19 cellular contexts compared by ENCODE assay signal in genomic region chr3:125358923-125359322, GRCh38. TPM values are rescaled to one million over a fixed set of nuclear protein-coding genes. Genes with fewer than 3 reads are reported as not detected.
DNase-seq lines count a peak whose midpoint lies in the region; ATAC-seq and TF ChIP-seq lines count a peak whose summit lies in the region.
"Had no signal": no experiment of that assay in that cellular context is flagged by ENCODE, and none has a peak within 500 bp of the region (broad histone marks: within the 10 kb centered on the region; RNA-seq: fewer than 3 reads in every experiment).

No MANE protein-coding gene starts in this region.

- POLR2A ChIA-PET in CD4-positive, alpha-beta T cell (lab: Charles Lee), result interaction anchor here (3.6 kb wide), 1 partner anchor 16 kb away, joined by 41 read pairs; the partner anchor contains the start of gene ZNF148

- no peak overlapping the region for H3K27ac Mint-ChIP-seq in T-helper 2 cell treated with Interferon-gamma antibody and Interleukin-4, amounts not matched to agents 5 μg/mL and 100 μg/mL, for 36 hours
- H3K27ac Mint-ChIP-seq in CD4-positive, alpha-beta T cell, result peak overlapping the region; percentile 75
- peak overlapping the region in 3 of 6 donors; percentile 37 to 93 (median 82) for H3K27ac Mint-ChIP-seq in naive B cell
- H3K27ac Mint-ChIP-seq: endodermal cell, type B pancreatic cell had no signal

- intact Hi-C loops in CD4-positive, alpha-beta T cell (cut with DNase I, micrococcal nuclease), result loop anchor here in 1 of 2 experiments (5.0 kb wide), 1 partner anchor 47 kb away; no protein-coding TSS in a partner anchor

- ATAC-seq in CD4-positive, alpha-beta T cell (ENCODE audit: poor library complexity), result no peak
- ATAC-seq in naive B cell (ENCODE audit: low read depth in 2 of 2) (no peak), GM19351 (IDR thresholded peaks at IDR 0.05; ENCODE audit: unreplicated experiment) (no peak), GM19324 (IDR thresholded peaks at IDR 0.05; ENCODE audit: low FRiP score, unreplicated experiment) (no peak)

- no peaks in the 10 kb centered on the region for H3K27me3 ChIP-seq in CD4-positive, alpha-beta T cell (ENCODE audit: control insufficient read depth, insufficient read depth, low read length)
- H3K27me3 ChIP-seq: MG63, sigmoid colon had no signal

- peaks cover 6% of the 10 kb centered on the region for H3K36me3 Mint-ChIP-seq in T-helper 2 cell treated with Interferon-gamma antibody and Interleukin-4, amounts not matched to agents 5 μg/mL and 100 μg/mL, for 36 hours (ENCODE audit: low read depth)
- H3K36me3 Mint-ChIP-seq in CD4-positive, alpha-beta T cell (ENCODE audit: low read depth), result no peaks in the 10 kb centered on the region
- H3K36me3 Mint-ChIP-seq in naive B cell, result no peaks in the 10 kb centered on the region

- H3K9me3 ChIP-seq in CD4-positive, alpha-beta T cell (ENCODE audit: control insufficient read depth, low read length), result no peaks in the 10 kb centered on the region
- H3K9me3 ChIP-seq in SK-N-MC (ENCODE audit: low read depth, low read length), result peaks cover 3% of the 10 kb centered on the region; the same call in 1 of the 2 replicates
- H3K9me3 ChIP-seq: MG63, sigmoid colon had no signal

- H3K4me3 Mint-ChIP-seq in T-helper 2 cell treated with Interferon-gamma antibody and Interleukin-4, amounts not matched to agents 5 μg/mL and 100 μg/mL, for 36 hours, result peak overlapping the region; percentile 3
- peak overlapping the region; percentile 65 for H3K4me3 Mint-ChIP-seq in CD4-positive, alpha-beta T cell
- H3K4me3 Mint-ChIP-seq in naive B cell, result peak overlapping the region in 6 of 8 donors; percentile 5 to 93 (median 70)
- H3K4me3 Mint-ChIP-seq: endodermal cell, type B pancreatic cell had no signal

- H3K9ac ChIP-seq in SK-N-MC (ENCODE audit: insufficient read length), result no peak overlapping the region

- no peak for DNase-seq in T-helper 2 cell treated with Interferon-gamma antibody and Interleukin-4, amounts not matched to agents 5 μg/mL and 100 μg/mL, for 36 hours (ENCODE audit: low spot score)
- DNase-seq in T-helper 2 cell (no peak), SK-N-MC (ENCODE audit: low read depth, low spot score) (no peak), naive B cell (no peak), NCI-H146 treated with DMSO at 0.1 percent for 48 hours (lab: John Stamatoyannopoulos, UW; ENCODE audit: unreplicated experiment) (no peak)
- DNase-seq in CD4-positive, alpha-beta T cell, result no peak
- DNase-seq: activated CD4-positive, alpha-beta T cell treated with anti-CD3 and anti-CD28 coated beads for 1 hour; activated naive CD4-positive, alpha-beta T cell treated with anti-CD3 and anti-CD28 coated beads for 36 hours; C1 segment of cervical spinal cord; endodermal cell; glutamatergic neuron; HCEC 1CT; MG63; NCI-H146; sigmoid colon had no signal

- H3K27ac ChIP-seq in CD4-positive, alpha-beta T cell (ENCODE audit: low read depth, low read length), result no peak overlapping the region
- H3K27ac ChIP-seq in SK-N-MC, result peak overlapping the region; percentile 67
- H3K27ac ChIP-seq: sigmoid colon had no signal

- no peaks in the 10 kb centered on the region for H3K9me3 Mint-ChIP-seq in T-helper 2 cell treated with Interferon-gamma antibody and Interleukin-4, amounts not matched to agents 5 μg/mL and 100 μg/mL, for 36 hours
- no peaks in the 10 kb centered on the region for H3K9me3 Mint-ChIP-seq in CD4-positive, alpha-beta T cell
- H3K9me3 Mint-ChIP-seq in naive B cell, result no peaks in the 10 kb centered on the region
- H3K9me3 Mint-ChIP-seq: activated naive CD4-positive, alpha-beta T cell treated with anti-CD3 and anti-CD28 coated beads for 36 hours; endodermal cell; stimulated activated naive CD8-positive, alpha-beta T cell treated with anti-CD3 and anti-CD28 coated beads, Interleukin-15, Interleukin-2, amounts not matched to agents 100 ng/mL and 50 ng/mL, for 24 hours had no signal

- no peak for TF ChIP-seq CTCF in CD4-positive, alpha-beta T cell (IDR thresholded peaks at IDR 0.05)

- peaks cover 5% of the 10 kb centered on the region for H3K36me3 ChIP-seq in SK-N-MC (ENCODE audit: insufficient read depth, low read length)
- H3K36me3 ChIP-seq: sigmoid colon had no signal

- peaks cover 30% of the 10 kb centered on the region for H3K4me1 Mint-ChIP-seq in T-helper 2 cell treated with Interferon-gamma antibody and Interleukin-4, amounts not matched to agents 5 μg/mL and 100 μg/mL, for 36 hours (ENCODE audit: low read depth)
- H3K4me1 Mint-ChIP-seq in CD4-positive, alpha-beta T cell (ENCODE audit: low read depth), result peaks cover 82% of the 10 kb centered on the region
- H3K4me1 Mint-ChIP-seq in naive B cell, result peaks cover 57 to 82% (median 70%) of the 10 kb centered on the region in 3 donors
- H3K4me1 Mint-ChIP-seq: endodermal cell had no signal

- CTCF ChIA-PET in CD4-positive, alpha-beta T cell (lab: Charles Lee), result interaction anchor here (1.6 kb wide), 1 partner anchor 10 kb away, joined by 5 read pairs; no protein-coding TSS in a partner anchor

- no peaks in the 10 kb centered on the region for H3K27me3 Mint-ChIP-seq in T-helper 2 cell treated with Interferon-gamma antibody and Interleukin-4, amounts not matched to agents 5 μg/mL and 100 μg/mL, for 36 hours (ENCODE audit: low read depth)
- no peaks in the 10 kb centered on the region for H3K27me3 Mint-ChIP-seq in CD4-positive, alpha-beta T cell
- H3K27me3 Mint-ChIP-seq in naive B cell, result no peaks in the 10 kb centered on the region
- H3K27me3 Mint-ChIP-seq: stimulated activated naive CD8-positive, alpha-beta T cell treated with anti-CD3 and anti-CD28 coated beads, Interleukin-15, Interleukin-2, amounts not matched to agents 100 ng/mL and 50 ng/mL, for 24 hours; type B pancreatic cell had no signal

- no peak overlapping the region for H3K4me3 ChIP-seq in SK-N-MC
- H3K4me3 ChIP-seq: MG63, sigmoid colon had no signal

RNA-seq across cellular contexts. Expression of gene ZNF148, which starts 16.2 kb away (rescaled TPM):
- total RNA-seq in CD4-positive, alpha-beta T cell, result 10 to 100 TPM; 30.9 to 34.0 TPM
- 100 to 1,000 TPM in 2 of 6 donors, 10 to 100 TPM in 4; 81.2 to 102 (median 96.2) TPM for polyA plus RNA-seq in naive B cell (ENCODE audit: low read depth in 6 of 6)

Comparison
In these comparisons a context has a peak if more than half of its experiments do, and no peak if none do; other contexts are left out.
1. H3K4me3 Mint-ChIP-seq: peak in every context shown above with its lines; median percentile 70 in naive B cell; 65 in CD4-positive, alpha-beta T cell; 3 in T-helper 2 cell treated with Interferon-gamma antibody and Interleukin-4, amounts not matched to agents 5 μg/mL and 100 μg/mL, for 36 hours.